Comparison of ENCODE assay signal across 24 cellular contexts in the genomic region with DNA sequence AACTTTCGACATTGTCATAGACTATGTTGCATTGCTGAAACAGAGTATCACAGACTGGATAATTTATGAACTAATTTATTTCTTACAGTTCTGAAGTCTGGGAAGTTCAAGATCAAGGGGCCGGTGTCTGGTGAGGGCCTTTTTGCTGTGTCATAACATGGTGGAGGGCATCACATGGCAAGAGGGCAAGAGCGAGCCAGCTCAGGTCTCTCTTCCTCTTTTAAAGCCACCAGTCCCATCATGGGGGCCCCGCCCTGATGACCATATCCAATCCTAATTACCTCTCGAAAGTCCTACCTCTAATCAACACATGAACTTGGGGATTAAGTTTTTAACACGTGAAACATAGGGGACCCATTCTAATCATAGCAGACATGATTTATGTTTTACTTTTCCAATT.
"Had no signal": no experiment of that assay in that cellular context is flagged by ENCODE, and none has a peak within 500 bp of the region (broad histone marks: within the 10 kb centered on the region; RNA-seq: fewer than 3 reads in every experiment).

No MANE protein-coding gene starts in this region.

- H3K27ac ChIP-seq: hepatocyte, left ventricle myocardium inferior, lower lobe of right lung, ovary, right atrium auricular region, sigmoid colon, skin epidermis, suprapubic skin, thyroid gland, vagina had no signal

- H3K27me3 Mint-ChIP-seq: memory B cell, type B pancreatic cell had no signal

- H3K27ac Mint-ChIP-seq: endodermal cell, memory B cell, mesothelial cell of epicardium, natural killer cell, type B pancreatic cell had no signal

- H3K4me1 ChIP-seq: left ventricle myocardium inferior, lower lobe of right lung, sigmoid colon, suprapubic skin, thyroid gland, vagina had no signal

- H3K4me1 Mint-ChIP-seq: memory B cell, natural killer cell, neural crest cell had no signal

- H3K4me3 ChIP-seq: hepatocyte, left ventricle myocardium inferior, lower lobe of right lung, ovary, right atrium auricular region, sigmoid colon, skin epidermis, suprapubic skin, thyroid gland, vagina had no signal

- H3K9me3 Mint-ChIP-seq: endodermal cell, memory B cell, mesothelial cell of epicardium, natural killer cell, neural crest cell, type B pancreatic cell had no signal

- DNase-seq: effector CD4-positive, alpha-beta T cell; endodermal cell; foreskin melanocyte; head of caudate nucleus; kidney; left cardiac atrium; left ventricle myocardium inferior; lower lobe of right lung; natural killer cell; nucleus accumbens; ovary; sigmoid colon; stimulated activated CD4-positive, alpha-beta T cell treated with anti-CD3 and anti-CD28 coated beads, Interleukin-12 subunit alpha, Interleukin-12 subunit beta, amount 100 ng/mL, for 4 hours; stimulated activated naive CD8-positive, alpha-beta T cell treated with anti-CD3 and anti-CD28 coated beads, Interleukin-15, Interleukin-2, amounts not matched to agents 100 U/mL and 50 U/mL, for 24 hours; thyroid gland had no signal

- H3K27me3 ChIP-seq: hepatocyte, ovary, right atrium auricular region, sigmoid colon, suprapubic skin, thyroid gland, vagina had no signal

- H3K9me3 ChIP-seq: left ventricle myocardium inferior, lower lobe of right lung, ovary, right atrium auricular region, sigmoid colon, suprapubic skin, thyroid gland, vagina had no signal

- ATAC-seq: left cardiac atrium; lower lobe of right lung; natural killer cell; stimulated activated naive CD8-positive, alpha-beta T cell treated with anti-CD3 and anti-CD28 coated beads, Interleukin-15, Interleukin-2, amounts not matched to agents 100 U/mL and 50 U/mL, for 24 hours had no signal

- H3K4me3 Mint-ChIP-seq: endodermal cell, memory B cell, mesothelial cell of epicardium, natural killer cell, neural crest cell, type B pancreatic cell had no signal

- H3K36me3 ChIP-seq: ovary had no signal
